8 cellular contexts compared by ENCODE assay signal in genomic region chr14:94080606-94081385, GRCh38. TPM values are rescaled to one million over a fixed set of nuclear protein-coding genes. Genes with fewer than 3 reads are reported as not detected.
DNase-seq lines count a peak whose midpoint lies in the region; ATAC-seq and TF ChIP-seq lines count a peak whose summit lies in the region.

Gene DDX24, minus strand, starts transcription at chr14:94081202. Its CDS starts 1,460 bp downstream, at chr14:94079742.
Gene IFI27L1, plus strand, starts transcription at chr14:94081310. Its CDS starts 15,628 bp downstream, at chr14:94096938.

- peaks cover 12 to 39% (median 28%) of the 10 kb centered on the region in 4 donors for H3K4me1 ChIP-seq in liver (ENCODE audit: control insufficient read depth in 4 of 4, insufficient read depth in 4 of 4, low read length in 3 of 4)

- peak in 1 of 2 donors; percentile 32 for TF ChIP-seq RAD21 in liver (IDR thresholded peaks at IDR 0.05)

- H3K9ac ChIP-seq in liver (ENCODE audit: low read depth in 1 of 2, low read length in 2 of 2): peak within 1 kb of the TSS; percentile 93 to 99

- ATAC-seq in GM19395 (IDR thresholded peaks at IDR 0.05; ENCODE audit: unreplicated experiment) (peak; percentile 99), HG03565 (IDR thresholded peaks at IDR 0.05; ENCODE audit: unreplicated experiment) (peak; percentile 99)

- H3K9me3 ChIP-seq in liver (ENCODE audit: control insufficient read depth in 4 of 4, low read length in 3 of 4): no peaks in the 10 kb centered on the region

- no peaks in the 10 kb centered on the region for H3K27me3 ChIP-seq in liver (ENCODE audit: control insufficient read depth in 4 of 4, insufficient read depth in 4 of 4, low read length in 3 of 4)

- DNase-seq in NCI-H774 (lab: John Stamatoyannopoulos, UW) (peak; percentile 93), dermis microvascular lymphatic vessel endothelial cell (ENCODE audit: low read depth in 2 of 2) (peak; percentile 86 to 93)
- DNase-seq in activated CD4-positive, alpha-beta T cell treated with anti-CD3 and anti-CD28 coated beads, Interleukin-2, amount 50 U/mL, for 48 hours: peak; percentile 97 to 98
- DNase-seq in stimulated activated CD4-positive, alpha-beta T cell treated with anti-CD3 and anti-CD28 coated beads, Interleukin-4, amount 100 ng/mL, for 24 hours: peak; percentile 97

- WGBS in liver: under 1% methylated on average over 79 of the region's 79 CpGs

- no peak for TF ChIP-seq CTCF in C4-2B (conservative IDR thresholded peaks at IDR 0.05)
- no peak for TF ChIP-seq CTCF in liver (IDR thresholded peaks at IDR 0.05; ENCODE audit: low read depth, low read length, missing input control)

- H3K4me3 ChIP-seq in liver (ENCODE audit: low read depth in 1 of 3, low read length in 3 of 3): peak within 1 kb of the TSS; percentile 77 to 96 (median 93)

- peaks cover 3 to 20% (median 8%) of the 10 kb centered on the region in 4 donors for H3K36me3 ChIP-seq in liver (ENCODE audit: control insufficient read depth in 4 of 4, insufficient read depth in 3 of 4, low read depth in 1 of 4, low read length in 3 of 4)

- peak within 1 kb of the TSS; percentile 88 for H3K27ac ChIP-seq in C4-2B
- H3K27ac ChIP-seq in liver (ENCODE audit: low read depth in 1 of 2, low read length in 2 of 2): peak within 1 kb of the TSS; percentile 81 to 93

TF ChIP-seq in liver, 16 proteins besides CTCF, POLR2A, EP300 and RAD21:
- TF ChIP-seq TAF1 (conservative IDR thresholded peaks at IDR 0.05): peak; percentile 85
- TF ChIP-seq SP1 (IDR thresholded peaks at IDR 0.05): peak; percentile 74
- peak; percentile 82 to 94 for TF ChIP-seq GABPA (IDR thresholded peaks at IDR 0.05 in 1 of 2, conservative IDR thresholded peaks at IDR 0.05 in 1 of 2)
- no peak for TF ChIP-seq FOXA2 (IDR thresholded peaks at IDR 0.05)
- no peak for TF ChIP-seq NR2F2 (IDR thresholded peaks at IDR 0.05)
- peak; percentile 77 for TF ChIP-seq MAX (IDR thresholded peaks at IDR 0.05)
- TF ChIP-seq REST (IDR thresholded peaks at IDR 0.05): peak; percentile 85
- TF ChIP-seq EGR1 (IDR thresholded peaks at IDR 0.05; ENCODE audit: low read depth in 2 of 2): no peak
- TF ChIP-seq YY1 (IDR thresholded peaks at IDR 0.05): peak; percentile 82

RNA-seq across cellular contexts. Expression of gene DDX24, which starts in this region (rescaled TPM):
- total RNA-seq in dermis microvascular lymphatic vessel endothelial cell: 63.3 and 90.8 TPM in 2 replicates
- 10 to 100 TPM; 33.8 to 53.2 TPM for total RNA-seq in liver
- polyA plus RNA-seq in liver: 10 to 100 TPM; 42.5 to 59.7 TPM

RNA-seq across cellular contexts. Expression of gene IFI27L1, which starts in this region (rescaled TPM):
- total RNA-seq in dermis microvascular lymphatic vessel endothelial cell (7.2 and 13.0 TPM in 2 replicates), liver (1 to 10 TPM; 3.7 to 4.4 TPM)
- 1 to 10 TPM; 6.8 to 8.1 TPM for polyA plus RNA-seq in liver

Comparison
In these comparisons a context has a peak if more than half of its experiments do, and no peak if none do; other contexts are left out.
1. Peak in every context shown above with its lines: DNase-seq, ATAC-seq, H3K4me3 ChIP-seq and H3K27ac ChIP-seq.